In genomic region chr6:14601490-14601889, GRCh38 we compare ENCODE assay signal across 16 cellular contexts.
DNase-seq lines count a peak whose midpoint lies in the region; TF ChIP-seq lines count a peak whose summit lies in the region.
"Had no signal": no experiment of that assay in that cellular context is flagged by ENCODE, and none has a peak within 500 bp of the region (broad histone marks: within the 10 kb centered on the region; RNA-seq: fewer than 3 reads in every experiment).

No MANE protein-coding gene starts in this region.

- H3K4me3 ChIP-seq in epithelial cell of esophagus (ENCODE audit: low read length), result no peak overlapping the region
- H3K4me3 ChIP-seq: GM12878, tibial artery had no signal

- DNase-seq in DMS53 treated with DMSO at 0.1 percent for 48 hours (lab: John Stamatoyannopoulos, UW; ENCODE audit: unreplicated experiment) (peak; percentile 85), NCI-H1436 (lab: John Stamatoyannopoulos, UW) (peak; percentile 48), NCI-H748 (lab: John Stamatoyannopoulos, UW; ENCODE audit: unreplicated experiment) (peak; percentile 99), epithelial cell of esophagus (ENCODE audit: low read depth) (peak; percentile 12), kidney glomerular epithelial cell (lab: John Stamatoyannopoulos, UW) (no peak), Ammon's horn (ENCODE audit: low spot score) (no peak)
- no peak for DNase-seq in activated T-cell treated with anti-CD3 and anti-CD28 coated beads, Interleukin-2, amount 50 U/mL, for 48 hours
- DNase-seq in activated CD8-positive, alpha-beta memory T cell treated with anti-CD3 and anti-CD28 coated beads for 24 hours, result no peak
- DNase-seq: activated CD4-positive, alpha-beta memory T cell treated with anti-CD3 and anti-CD28 coated beads, Interleukin-2, amount 10 ng/mL, durations not matched to agents 7 days and 5 days; CD8-positive, alpha-beta memory T cell; effector memory CD4-positive, alpha-beta T cell; left colon; midbrain; tibial artery; WERI-Rb-1 had no signal

- TF ChIP-seq CTCF in epithelial cell of esophagus (IDR thresholded peaks at IDR 0.05; ENCODE audit: insufficient read depth, low read depth, low read length, missing control alignments), result no peak

Comparison
In these comparisons a context has a peak if more than half of its experiments do, and no peak if none do; other contexts are left out.
1. DNase-seq: peak in DMS53 treated with DMSO at 0.1 percent for 48 hours (single experiment), NCI-H1436 (single experiment), NCI-H748 (single experiment) and epithelial cell of esophagus (single experiment); none in activated T-cell treated with anti-CD3 and anti-CD28 coated beads, Interleukin-2, amount 50 U/mL, for 48 hours (0 of 2), kidney glomerular epithelial cell (single experiment), activated CD8-positive, alpha-beta memory T cell treated with anti-CD3 and anti-CD28 coated beads for 24 hours (single experiment) and Ammon's horn (single experiment).